7 cellular contexts compared by ENCODE assay signal in genomic region chr1:226052061-226052460, GRCh38.
"Had no signal": no experiment of that assay in that cellular context is flagged by ENCODE, and none has a peak within 500 bp of the region (broad histone marks: within the 10 kb centered on the region; RNA-seq: fewer than 3 reads in every experiment).

No MANE protein-coding gene starts in this region.

- H2AFZ ChIP-seq: GM23248 had no signal

- DNase-seq: GOT3, H7, IMR-90 had no signal

- ATAC-seq: HCT116 had no signal

- H3K27ac ChIP-seq: GM23248 had no signal

- H3K9me3 ChIP-seq: HAP-1 had no signal

- H3K4me3 ChIP-seq: GM23248, HAP-1 had no signal

- H3K9ac ChIP-seq: GM23248 had no signal

- H3K4me1 ChIP-seq: HAP-1 had no signal

- FAIRE-seq: HTR-8/SVneo had no signal

- H3K36me3 ChIP-seq: HAP-1 had no signal
